In the genomic region with DNA sequence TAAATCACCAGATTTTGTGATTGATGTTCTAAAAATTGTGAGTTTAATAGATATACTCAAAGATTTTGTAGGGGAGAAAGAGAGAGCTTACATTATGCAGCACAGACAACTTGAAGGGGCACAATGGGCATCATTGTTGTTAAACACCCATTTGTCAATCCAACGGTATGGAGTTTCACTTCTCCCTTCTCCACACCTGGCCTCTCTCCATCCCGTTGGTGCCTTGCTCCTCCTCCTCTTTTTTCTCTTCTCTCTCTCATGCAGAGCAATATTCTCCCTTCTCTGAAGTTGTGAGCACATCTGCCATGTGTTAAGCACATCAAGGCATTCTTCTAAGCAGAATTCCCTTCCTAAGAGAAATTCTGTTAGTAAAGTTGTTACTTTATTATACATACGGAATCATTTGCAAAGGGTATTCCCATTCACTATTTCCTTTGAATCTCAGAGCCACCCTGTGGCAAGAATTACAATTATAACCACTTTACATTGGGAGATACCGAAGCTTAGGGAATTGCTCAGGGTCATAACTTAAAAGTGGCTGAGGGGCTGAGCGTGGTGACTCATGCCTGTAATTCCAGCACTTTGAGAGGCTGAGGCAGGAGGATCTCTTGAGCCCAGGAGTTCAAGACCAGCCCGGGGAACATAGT, we compare ENCODE assay signal across 11 cellular contexts. TPM values are rescaled to one million over a fixed set of nuclear protein-coding genes. Genes with fewer than 3 reads are reported as not detected.
A peak's percentile ranks its signal among the peaks of the same experiment; 100 is the strongest.
DNase-seq lines count a peak whose midpoint lies in the region; ATAC-seq and TF ChIP-seq lines count a peak whose summit lies in the region.
"Had no signal": no experiment of that assay in that cellular context is flagged by ENCODE, and none has a peak within 500 bp of the region (broad histone marks: within the 10 kb centered on the region; RNA-seq: fewer than 3 reads in every experiment).

No MANE protein-coding gene starts in this region.

- no peak overlapping the region for H3K4me3 Mint-ChIP-seq in T-cell

- no peaks in the 10 kb centered on the region for H3K27me3 Mint-ChIP-seq in T-cell

- peaks cover 0 to 8% (median 0%) of the 10 kb centered on the region in 3 donors for H3K4me1 Mint-ChIP-seq in T-cell

- H3K9me3 ChIP-seq in A673 (ENCODE audit: low read depth, low read length, poor library complexity, severe bottlenecking): no peaks in the 10 kb centered on the region
- H3K9me3 ChIP-seq: BE2C had no signal

- no peaks in the 10 kb centered on the region for H3K27me3 ChIP-seq in A673 (replicated peaks; ENCODE audit: insufficient read depth, low read depth, low read length, poor library complexity)

- peak; percentile 36; the same call in 1 of the 2 replicates for TF ChIP-seq CTCF in A673 (conservative IDR thresholded peaks at IDR 0.05; ENCODE audit: low read depth, low read length)
- TF ChIP-seq CTCF in fibroblast of mammary gland (conservative IDR thresholded peaks at IDR 0.05; ENCODE audit: control insufficient read depth, insufficient read depth, low read depth, low read length): no peak

- H3K36me3 Mint-ChIP-seq in T-cell: no peaks in the 10 kb centered on the region

- H3K9me3 Mint-ChIP-seq in T-cell: no peaks in the 10 kb centered on the region

- ATAC-seq in GM18907 (IDR thresholded peaks at IDR 0.05; ENCODE audit: unreplicated experiment) (no peak), T-cell (replicated peaks in 1 of 4) (no peak), HG03378 (IDR thresholded peaks at IDR 0.05; ENCODE audit: unreplicated experiment) (no peak)

- intact Hi-C loops in A673 (cut with micrococcal nuclease; ENCODE audit: unreplicated experiment): no loop called here

- H3K4me1 ChIP-seq in A673 (ENCODE audit: insufficient read depth, low read length, poor library complexity, severe bottlenecking): no peaks in the 10 kb centered on the region
- H3K4me1 ChIP-seq: BE2C had no signal

- H3K27ac ChIP-seq in A673 (ENCODE audit: low read depth, low read length, poor library complexity, severe bottlenecking): no peak overlapping the region

- CTCF ChIA-PET in A673 (lab: Charles Lee): no interaction called here
- CTCF ChIA-PET in T-cell (lab: Charles Lee): interaction anchor here in 1 of 2 donors (0.7 to 2.7 kb wide), 2 partner anchors 124 to 135 kb away, joined by 4 to 10 read pairs; no protein-coding TSS in a partner anchor

- no TSS peak for BruUV-seq in A673 (replicated peaks; lab: Mats Ljungman, UMichigan)

- no peak overlapping the region for H3K27ac Mint-ChIP-seq in T-cell

- POLR2A ChIA-PET in A673 (lab: Charles Lee; ENCODE audit: low non-redundant PET) (no interaction called here), T-cell (lab: Charles Lee) (no interaction called here)

- peak; percentile 68 for DNase-seq in A673 (ENCODE audit: low spot score)
- peak; percentile 44 for DNase-seq in H4 (ENCODE audit: low spot score)
- DNase-seq in RKO (ENCODE audit: low spot score): peak; percentile 22
- DNase-seq in fibroblast of mammary gland (ENCODE audit: low read depth): peak; percentile 63
- DNase-seq in HPDE6-E6E7 (ENCODE audit: extremely low spot score): no peak
- no peak for DNase-seq in T-cell
- DNase-seq: aorta, BE2C, NCI-H1694 treated with DMSO at 0.1 percent for 48 hours had no signal

- no peaks in the 10 kb centered on the region for H3K36me3 ChIP-seq in A673 (ENCODE audit: insufficient read depth, low read length, poor library complexity, severe bottlenecking)
- H3K36me3 ChIP-seq: BE2C had no signal

- H3K4me3 ChIP-seq in A673 (ENCODE audit: low read depth, low read length, poor library complexity, severe bottlenecking) (no peak overlapping the region), fibroblast of mammary gland (ENCODE audit: control insufficient read depth, low read depth, low read length) (no peak overlapping the region)

RNA-seq across cellular contexts. Expression of a gene that starts 40.5 kb away (rescaled TPM):
- total RNA-seq in A673 (2021): not detected in 2 replicates
- not detected in 2 replicates for total RNA-seq in H4 (2014; rRNA removed; shearing (Covaris generic))
- total RNA-seq in T-cell: 100 to 1,000 TPM in 2 of 5 donors, 10 to 100 TPM in 3; 71.5 to 142 (median 80.4) TPM

Comparison
In these comparisons a context has a peak if more than half of its experiments do, and no peak if none do; other contexts are left out.
1. DNase-seq: peak in A673 (single experiment), H4 (single experiment), RKO (single experiment) and fibroblast of mammary gland (single experiment); none in HPDE6-E6E7 (single experiment) and T-cell (0 of 34).
2. RNA of a gene that starts 40.5 kb away (total RNA-seq): 71.5 to 142 TPM in T-cell; not detected in A673 and not detected in H4; every median in the first group is over 10 times any median in the second.